In the genomic region with DNA sequence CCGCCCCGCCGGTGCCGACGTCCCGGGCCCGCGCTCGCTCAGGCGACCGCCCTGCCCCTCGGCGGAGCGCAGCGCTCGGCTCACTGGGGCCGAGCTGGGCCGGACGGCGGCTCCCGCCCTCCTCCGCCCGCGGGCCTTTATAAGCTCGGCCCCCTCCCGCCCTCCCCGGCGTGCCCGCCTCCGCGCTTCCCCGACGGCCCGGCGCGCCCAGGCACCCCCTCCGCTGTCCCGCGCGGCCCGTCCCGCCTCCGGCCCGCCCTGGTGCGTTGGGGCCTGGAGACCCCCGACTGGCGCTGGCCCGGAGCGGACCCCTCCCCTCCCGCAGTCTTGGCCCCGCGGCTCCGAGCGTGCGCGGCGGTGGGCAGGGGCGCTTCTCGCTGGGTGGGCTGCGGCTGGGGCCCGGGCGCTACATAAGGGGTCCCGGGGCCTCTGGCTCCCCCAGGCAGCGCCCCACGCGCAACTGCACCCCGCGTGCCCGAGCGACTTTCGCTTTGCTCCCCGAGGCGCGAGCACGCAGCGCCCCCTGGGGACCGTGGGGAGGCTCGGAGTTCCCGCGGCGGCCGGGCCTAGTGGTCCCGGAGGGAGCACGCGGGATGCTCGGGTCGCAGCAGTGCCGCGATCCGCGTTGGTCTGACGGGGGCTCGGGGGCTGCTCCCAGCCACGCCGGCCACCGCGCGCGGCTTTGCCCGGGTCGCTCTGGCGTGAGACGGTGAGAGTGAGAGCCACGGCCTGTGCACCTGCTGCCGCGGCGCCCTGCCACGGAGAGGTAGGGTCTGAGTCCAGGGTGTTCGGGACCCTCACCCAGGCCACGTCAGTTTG, we compare ENCODE assay signal across 1 cellular context.
TF ChIP-seq lines count a peak whose summit lies in the region.

A gene with protein sequence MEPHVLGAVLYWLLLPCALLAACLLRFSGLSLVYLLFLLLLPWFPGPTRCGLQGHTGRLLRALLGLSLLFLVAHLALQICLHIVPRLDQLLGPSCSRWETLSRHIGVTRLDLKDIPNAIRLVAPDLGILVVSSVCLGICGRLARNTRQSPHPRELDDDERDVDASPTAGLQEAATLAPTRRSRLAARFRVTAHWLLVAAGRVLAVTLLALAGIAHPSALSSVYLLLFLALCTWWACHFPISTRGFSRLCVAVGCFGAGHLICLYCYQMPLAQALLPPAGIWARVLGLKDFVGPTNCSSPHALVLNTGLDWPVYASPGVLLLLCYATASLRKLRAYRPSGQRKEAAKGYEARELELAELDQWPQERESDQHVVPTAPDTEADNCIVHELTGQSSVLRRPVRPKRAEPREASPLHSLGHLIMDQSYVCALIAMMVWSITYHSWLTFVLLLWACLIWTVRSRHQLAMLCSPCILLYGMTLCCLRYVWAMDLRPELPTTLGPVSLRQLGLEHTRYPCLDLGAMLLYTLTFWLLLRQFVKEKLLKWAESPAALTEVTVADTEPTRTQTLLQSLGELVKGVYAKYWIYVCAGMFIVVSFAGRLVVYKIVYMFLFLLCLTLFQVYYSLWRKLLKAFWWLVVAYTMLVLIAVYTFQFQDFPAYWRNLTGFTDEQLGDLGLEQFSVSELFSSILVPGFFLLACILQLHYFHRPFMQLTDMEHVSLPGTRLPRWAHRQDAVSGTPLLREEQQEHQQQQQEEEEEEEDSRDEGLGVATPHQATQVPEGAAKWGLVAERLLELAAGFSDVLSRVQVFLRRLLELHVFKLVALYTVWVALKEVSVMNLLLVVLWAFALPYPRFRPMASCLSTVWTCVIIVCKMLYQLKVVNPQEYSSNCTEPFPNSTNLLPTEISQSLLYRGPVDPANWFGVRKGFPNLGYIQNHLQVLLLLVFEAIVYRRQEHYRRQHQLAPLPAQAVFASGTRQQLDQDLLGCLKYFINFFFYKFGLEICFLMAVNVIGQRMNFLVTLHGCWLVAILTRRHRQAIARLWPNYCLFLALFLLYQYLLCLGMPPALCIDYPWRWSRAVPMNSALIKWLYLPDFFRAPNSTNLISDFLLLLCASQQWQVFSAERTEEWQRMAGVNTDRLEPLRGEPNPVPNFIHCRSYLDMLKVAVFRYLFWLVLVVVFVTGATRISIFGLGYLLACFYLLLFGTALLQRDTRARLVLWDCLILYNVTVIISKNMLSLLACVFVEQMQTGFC (N-terminal part only) (minus strand): TSS at position 115 of the 819 bp plus-strand sequence. CDS start 256 bp downstream, outside the sequence.

TF ChIP-seq in HepG2, 621 proteins besides CTCF, POLR2A, EP300 and RAD21 (continued from another document and continues in another):
- TF ChIP-seq, protein P1, sequence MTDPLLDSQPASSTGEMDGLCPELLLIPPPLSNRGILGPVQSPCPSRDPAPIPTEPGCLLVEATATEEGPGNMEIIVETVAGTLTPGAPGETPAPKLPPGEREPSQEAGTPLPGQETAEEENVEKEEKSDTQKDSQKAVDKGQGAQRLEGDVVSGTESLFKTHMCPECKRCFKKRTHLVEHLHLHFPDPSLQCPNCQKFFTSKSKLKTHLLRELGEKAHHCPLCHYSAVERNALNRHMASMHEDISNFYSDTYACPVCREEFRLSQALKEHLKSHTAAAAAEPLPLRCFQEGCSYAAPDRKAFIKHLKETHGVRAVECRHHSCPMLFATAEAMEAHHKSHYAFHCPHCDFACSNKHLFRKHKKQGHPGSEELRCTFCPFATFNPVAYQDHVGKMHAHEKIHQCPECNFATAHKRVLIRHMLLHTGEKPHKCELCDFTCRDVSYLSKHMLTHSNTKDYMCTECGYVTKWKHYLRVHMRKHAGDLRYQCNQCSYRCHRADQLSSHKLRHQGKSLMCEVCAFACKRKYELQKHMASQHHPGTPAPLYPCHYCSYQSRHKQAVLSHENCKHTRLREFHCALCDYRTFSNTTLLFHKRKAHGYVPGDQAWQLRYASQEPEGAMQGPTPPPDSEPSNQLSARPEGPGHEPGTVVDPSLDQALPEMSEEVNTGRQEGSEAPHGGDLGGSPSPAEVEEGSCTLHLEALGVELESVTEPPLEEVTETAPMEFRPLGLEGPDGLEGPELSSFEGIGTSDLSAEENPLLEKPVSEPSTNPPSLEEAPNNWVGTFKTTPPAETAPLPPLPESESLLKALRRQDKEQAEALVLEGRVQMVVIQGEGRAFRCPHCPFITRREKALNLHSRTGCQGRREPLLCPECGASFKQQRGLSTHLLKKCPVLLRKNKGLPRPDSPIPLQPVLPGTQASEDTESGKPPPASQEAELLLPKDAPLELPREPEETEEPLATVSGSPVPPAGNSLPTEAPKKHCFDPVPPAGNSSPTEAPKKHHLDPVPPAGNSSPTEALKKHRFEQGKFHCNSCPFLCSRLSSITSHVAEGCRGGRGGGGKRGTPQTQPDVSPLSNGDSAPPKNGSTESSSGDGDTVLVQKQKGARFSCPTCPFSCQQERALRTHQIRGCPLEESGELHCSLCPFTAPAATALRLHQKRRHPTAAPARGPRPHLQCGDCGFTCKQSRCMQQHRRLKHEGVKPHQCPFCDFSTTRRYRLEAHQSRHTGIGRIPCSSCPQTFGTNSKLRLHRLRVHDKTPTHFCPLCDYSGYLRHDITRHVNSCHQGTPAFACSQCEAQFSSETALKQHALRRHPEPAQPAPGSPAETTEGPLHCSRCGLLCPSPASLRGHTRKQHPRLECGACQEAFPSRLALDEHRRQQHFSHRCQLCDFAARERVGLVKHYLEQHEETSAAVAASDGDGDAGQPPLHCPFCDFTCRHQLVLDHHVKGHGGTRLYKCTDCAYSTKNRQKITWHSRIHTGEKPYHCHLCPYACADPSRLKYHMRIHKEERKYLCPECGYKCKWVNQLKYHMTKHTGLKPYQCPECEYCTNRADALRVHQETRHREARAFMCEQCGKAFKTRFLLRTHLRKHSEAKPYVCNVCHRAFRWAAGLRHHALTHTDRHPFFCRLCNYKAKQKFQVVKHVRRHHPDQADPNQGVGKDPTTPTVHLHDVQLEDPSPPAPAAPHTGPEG (CRISPR knock-in tag; IDR thresholded peaks at IDR 0.05) = no peak
- no peak for TF ChIP-seq MIER2 (CRISPR knock-in tag; IDR thresholded peaks at IDR 0.05)
- TF ChIP-seq, protein P2, sequence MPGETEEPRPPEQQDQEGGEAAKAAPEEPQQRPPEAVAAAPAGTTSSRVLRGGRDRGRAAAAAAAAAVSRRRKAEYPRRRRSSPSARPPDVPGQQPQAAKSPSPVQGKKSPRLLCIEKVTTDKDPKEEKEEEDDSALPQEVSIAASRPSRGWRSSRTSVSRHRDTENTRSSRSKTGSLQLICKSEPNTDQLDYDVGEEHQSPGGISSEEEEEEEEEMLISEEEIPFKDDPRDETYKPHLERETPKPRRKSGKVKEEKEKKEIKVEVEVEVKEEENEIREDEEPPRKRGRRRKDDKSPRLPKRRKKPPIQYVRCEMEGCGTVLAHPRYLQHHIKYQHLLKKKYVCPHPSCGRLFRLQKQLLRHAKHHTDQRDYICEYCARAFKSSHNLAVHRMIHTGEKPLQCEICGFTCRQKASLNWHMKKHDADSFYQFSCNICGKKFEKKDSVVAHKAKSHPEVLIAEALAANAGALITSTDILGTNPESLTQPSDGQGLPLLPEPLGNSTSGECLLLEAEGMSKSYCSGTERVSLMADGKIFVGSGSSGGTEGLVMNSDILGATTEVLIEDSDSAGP (CRISPR knock-in tag; IDR thresholded peaks at IDR 0.05; ENCODE audit: borderline replicate concordance) = peak; percentile 85; the same call in 1 of the 2 replicates
- no peak for TF ChIP-seq RBM22 (optimal IDR thresholded peaks at IDR 0.05; ENCODE audit: low read length)
- no peak for TF ChIP-seq SETDB1 (CRISPR knock-in tag; IDR thresholded peaks at IDR 0.05; ENCODE audit: borderline replicate concordance)
- no peak for TF ChIP-seq ATRX (CRISPR knock-in tag; IDR thresholded peaks at IDR 0.05; ENCODE audit: borderline replicate concordance)
- TF ChIP-seq, protein P3, sequence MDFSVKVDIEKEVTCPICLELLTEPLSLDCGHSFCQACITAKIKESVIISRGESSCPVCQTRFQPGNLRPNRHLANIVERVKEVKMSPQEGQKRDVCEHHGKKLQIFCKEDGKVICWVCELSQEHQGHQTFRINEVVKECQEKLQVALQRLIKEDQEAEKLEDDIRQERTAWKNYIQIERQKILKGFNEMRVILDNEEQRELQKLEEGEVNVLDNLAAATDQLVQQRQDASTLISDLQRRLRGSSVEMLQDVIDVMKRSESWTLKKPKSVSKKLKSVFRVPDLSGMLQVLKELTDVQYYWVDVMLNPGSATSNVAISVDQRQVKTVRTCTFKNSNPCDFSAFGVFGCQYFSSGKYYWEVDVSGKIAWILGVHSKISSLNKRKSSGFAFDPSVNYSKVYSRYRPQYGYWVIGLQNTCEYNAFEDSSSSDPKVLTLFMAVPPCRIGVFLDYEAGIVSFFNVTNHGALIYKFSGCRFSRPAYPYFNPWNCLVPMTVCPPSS (IDR thresholded peaks at IDR 0.05) = no peak
- TF ChIP-seq FOXO1 (CRISPR knock-in tag; IDR thresholded peaks at IDR 0.05) = peak; percentile 47; the same call in 1 of the 2 replicates
- TF ChIP-seq NFKBIZ (CRISPR knock-in tag; IDR thresholded peaks at IDR 0.05) = no peak
- TF ChIP-seq, protein P4, sequence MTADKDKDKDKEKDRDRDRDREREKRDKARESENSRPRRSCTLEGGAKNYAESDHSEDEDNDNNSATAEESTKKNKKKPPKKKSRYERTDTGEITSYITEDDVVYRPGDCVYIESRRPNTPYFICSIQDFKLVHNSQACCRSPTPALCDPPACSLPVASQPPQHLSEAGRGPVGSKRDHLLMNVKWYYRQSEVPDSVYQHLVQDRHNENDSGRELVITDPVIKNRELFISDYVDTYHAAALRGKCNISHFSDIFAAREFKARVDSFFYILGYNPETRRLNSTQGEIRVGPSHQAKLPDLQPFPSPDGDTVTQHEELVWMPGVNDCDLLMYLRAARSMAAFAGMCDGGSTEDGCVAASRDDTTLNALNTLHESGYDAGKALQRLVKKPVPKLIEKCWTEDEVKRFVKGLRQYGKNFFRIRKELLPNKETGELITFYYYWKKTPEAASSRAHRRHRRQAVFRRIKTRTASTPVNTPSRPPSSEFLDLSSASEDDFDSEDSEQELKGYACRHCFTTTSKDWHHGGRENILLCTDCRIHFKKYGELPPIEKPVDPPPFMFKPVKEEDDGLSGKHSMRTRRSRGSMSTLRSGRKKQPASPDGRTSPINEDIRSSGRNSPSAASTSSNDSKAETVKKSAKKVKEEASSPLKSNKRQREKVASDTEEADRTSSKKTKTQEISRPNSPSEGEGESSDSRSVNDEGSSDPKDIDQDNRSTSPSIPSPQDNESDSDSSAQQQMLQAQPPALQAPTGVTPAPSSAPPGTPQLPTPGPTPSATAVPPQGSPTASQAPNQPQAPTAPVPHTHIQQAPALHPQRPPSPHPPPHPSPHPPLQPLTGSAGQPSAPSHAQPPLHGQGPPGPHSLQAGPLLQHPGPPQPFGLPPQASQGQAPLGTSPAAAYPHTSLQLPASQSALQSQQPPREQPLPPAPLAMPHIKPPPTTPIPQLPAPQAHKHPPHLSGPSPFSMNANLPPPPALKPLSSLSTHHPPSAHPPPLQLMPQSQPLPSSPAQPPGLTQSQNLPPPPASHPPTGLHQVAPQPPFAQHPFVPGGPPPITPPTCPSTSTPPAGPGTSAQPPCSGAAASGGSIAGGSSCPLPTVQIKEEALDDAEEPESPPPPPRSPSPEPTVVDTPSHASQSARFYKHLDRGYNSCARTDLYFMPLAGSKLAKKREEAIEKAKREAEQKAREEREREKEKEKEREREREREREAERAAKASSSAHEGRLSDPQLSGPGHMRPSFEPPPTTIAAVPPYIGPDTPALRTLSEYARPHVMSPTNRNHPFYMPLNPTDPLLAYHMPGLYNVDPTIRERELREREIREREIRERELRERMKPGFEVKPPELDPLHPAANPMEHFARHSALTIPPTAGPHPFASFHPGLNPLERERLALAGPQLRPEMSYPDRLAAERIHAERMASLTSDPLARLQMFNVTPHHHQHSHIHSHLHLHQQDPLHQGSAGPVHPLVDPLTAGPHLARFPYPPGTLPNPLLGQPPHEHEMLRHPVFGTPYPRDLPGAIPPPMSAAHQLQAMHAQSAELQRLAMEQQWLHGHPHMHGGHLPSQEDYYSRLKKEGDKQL (CRISPR knock-in tag; IDR thresholded peaks at IDR 0.05; ENCODE audit: low read depth) = no peak
- peak; percentile 80 for TF ChIP-seq HDAC2 (CRISPR knock-in tag; IDR thresholded peaks at IDR 0.05)
- TF ChIP-seq NKX3-1 (CRISPR knock-in tag; IDR thresholded peaks at IDR 0.05) = no peak
- peak; percentile 91 for TF ChIP-seq KDM5B (CRISPR knock-in tag; IDR thresholded peaks at IDR 0.05; ENCODE audit: borderline replicate concordance)
- TF ChIP-seq, protein P5, sequence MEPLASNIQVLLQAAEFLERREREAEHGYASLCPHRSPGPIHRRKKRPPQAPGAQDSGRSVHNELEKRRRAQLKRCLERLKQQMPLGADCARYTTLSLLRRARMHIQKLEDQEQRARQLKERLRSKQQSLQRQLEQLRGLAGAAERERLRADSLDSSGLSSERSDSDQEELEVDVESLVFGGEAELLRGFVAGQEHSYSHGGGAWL (CRISPR knock-in tag; IDR thresholded peaks at IDR 0.05) = peak; percentile 82; the same call in 1 of the 2 replicates
- TF ChIP-seq ZNF709 (CRISPR knock-in tag; IDR thresholded peaks at IDR 0.05) = peak; percentile 56; the same call in 1 of the 2 replicates
- peak; percentile 69; the same call in 1 of the 2 replicates for TF ChIP-seq HOXA3 (CRISPR knock-in tag; IDR thresholded peaks at IDR 0.05)
- TF ChIP-seq ZNF383 (CRISPR knock-in tag; IDR thresholded peaks at IDR 0.05; ENCODE audit: borderline replicate concordance) = no peak
- no peak for TF ChIP-seq TCF7 (IDR thresholded peaks at IDR 0.05; ENCODE audit: low read depth)
- peak; percentile 77; the same call in 1 of the 2 replicates for TF ChIP-seq HES4 (CRISPR knock-in tag; IDR thresholded peaks at IDR 0.05; ENCODE audit: borderline replicate concordance)
- TF ChIP-seq RFXANK (CRISPR knock-in tag; IDR thresholded peaks at IDR 0.05) = no peak
- TF ChIP-seq MAZ (IDR thresholded peaks at IDR 0.05; ENCODE audit: borderline replicate concordance, low read depth, low read length) = no peak
- peak; percentile 81 for TF ChIP-seq MAZ (CRISPR knock-in tag; IDR thresholded peaks at IDR 0.05; ENCODE audit: low read depth)
- TF ChIP-seq NR3C1 (CRISPR knock-in tag; IDR thresholded peaks at IDR 0.05) = no peak
- TF ChIP-seq ZNF451 (CRISPR knock-in tag; IDR thresholded peaks at IDR 0.05) = no peak; the same call in 1 of the 2 replicates
- TF ChIP-seq, protein P6, sequence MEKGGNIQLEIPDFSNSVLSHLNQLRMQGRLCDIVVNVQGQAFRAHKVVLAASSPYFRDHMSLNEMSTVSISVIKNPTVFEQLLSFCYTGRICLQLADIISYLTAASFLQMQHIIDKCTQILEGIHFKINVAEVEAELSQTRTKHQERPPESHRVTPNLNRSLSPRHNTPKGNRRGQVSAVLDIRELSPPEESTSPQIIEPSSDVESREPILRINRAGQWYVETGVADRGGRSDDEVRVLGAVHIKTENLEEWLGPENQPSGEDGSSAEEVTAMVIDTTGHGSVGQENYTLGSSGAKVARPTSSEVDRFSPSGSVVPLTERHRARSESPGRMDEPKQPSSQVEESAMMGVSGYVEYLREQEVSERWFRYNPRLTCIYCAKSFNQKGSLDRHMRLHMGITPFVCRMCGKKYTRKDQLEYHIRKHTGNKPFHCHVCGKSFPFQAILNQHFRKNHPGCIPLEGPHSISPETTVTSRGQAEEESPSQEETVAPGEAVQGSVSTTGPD (CRISPR knock-in tag; IDR thresholded peaks at IDR 0.05) = no peak
- peak; percentile 55; the same call in 1 of the 2 replicates for TF ChIP-seq ISL2 (CRISPR knock-in tag; IDR thresholded peaks at IDR 0.05)
- TF ChIP-seq, protein P7, sequence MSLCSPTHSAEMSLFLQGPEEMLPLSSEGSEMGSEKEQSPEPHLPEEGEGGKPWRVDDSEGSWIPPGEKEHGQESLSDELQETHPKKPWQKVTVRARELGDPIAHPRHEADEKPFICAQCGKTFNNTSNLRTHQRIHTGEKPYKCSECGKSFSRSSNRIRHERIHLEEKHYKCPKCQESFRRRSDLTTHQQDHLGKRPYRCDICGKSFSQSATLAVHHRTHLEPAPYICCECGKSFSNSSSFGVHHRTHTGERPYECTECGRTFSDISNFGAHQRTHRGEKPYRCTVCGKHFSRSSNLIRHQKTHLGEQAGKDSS (CRISPR knock-in tag; IDR thresholded peaks at IDR 0.05; ENCODE audit: borderline replicate concordance, low read depth) = peak; percentile 78; the same call in 1 of the 2 replicates
- TF ChIP-seq PHB2 (IDR thresholded peaks at IDR 0.05; ENCODE audit: partially characterized antibody) = no peak
- TF ChIP-seq TBP (CRISPR knock-in tag; IDR thresholded peaks at IDR 0.05) = no peak
- no peak for TF ChIP-seq SRSF9 (IDR thresholded peaks at IDR 0.05; ENCODE audit: borderline replicate concordance, insufficient read depth, low read depth, low read length, poor library complexity, severe bottlenecking)
- no peak for TF ChIP-seq ARNT (IDR thresholded peaks at IDR 0.05)
